ENCODE assay signal across 23 cellular contexts in the genomic region with DNA sequence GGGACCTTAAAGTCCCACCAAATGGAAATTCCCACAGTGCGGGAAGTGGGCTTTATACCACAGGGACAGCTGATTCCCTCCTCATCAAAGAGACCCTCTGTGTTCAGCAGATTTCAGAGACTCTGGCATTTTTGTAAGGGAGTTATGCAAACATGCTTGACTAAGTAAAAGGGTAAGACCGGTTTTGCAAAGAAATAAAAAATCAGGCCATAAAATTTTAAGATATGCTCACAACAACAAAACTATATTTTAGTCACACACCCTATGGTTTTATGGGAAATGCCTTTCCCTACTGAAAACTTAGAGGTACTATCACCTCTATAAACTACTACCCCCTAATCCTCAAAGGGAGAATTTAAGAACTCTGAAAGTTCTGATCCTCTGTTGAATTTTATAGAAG. TPM values are rescaled to one million over a fixed set of nuclear protein-coding genes. Genes with fewer than 3 reads are reported as not detected.
"Had no signal": no experiment of that assay in that cellular context is flagged by ENCODE, and none has a peak within 500 bp of the region (broad histone marks: within the 10 kb centered on the region; RNA-seq: fewer than 3 reads in every experiment).

No MANE protein-coding gene starts in this region.

- H3K4me1 ChIP-seq: ascending aorta, body of pancreas had no signal

- H3K9me3 Mint-ChIP-seq: activated naive CD4-positive, alpha-beta T cell treated with anti-CD3 and anti-CD28 coated beads, Interleukin-2, amount 50 U/mL, for 72 hours; activated naive CD8-positive, alpha-beta T cell treated with anti-CD3 and anti-CD28 coated beads, Interleukin-2, amount 50 U/mL, for 24 hours; T-helper 1 cell treated with Interleukin-12 subunit alpha and Interleukin-12 subunit beta and Interleukin-4 antibody, amounts not matched to agents 30 μg/mL and 1 μg/mL, for 36 hours had no signal

- H3K27ac Mint-ChIP-seq: activated CD4-positive, alpha-beta memory T cell treated with anti-CD3 and anti-CD28 coated beads, Interleukin-2, amount 10 ng/mL, durations not matched to agents 7 days and 5 days; activated CD4-positive, alpha-beta T cell treated with anti-CD3 and anti-CD28 coated beads for 36 hours; activated naive CD4-positive, alpha-beta T cell treated with anti-CD3 and anti-CD28 coated beads, Interleukin-2, amount 50 U/mL, for 72 hours; activated naive CD8-positive, alpha-beta T cell treated with anti-CD3 and anti-CD28 coated beads, Interleukin-2, amount 50 U/mL, for 24 hours; T-helper 1 cell treated with Interleukin-12 subunit alpha and Interleukin-12 subunit beta and Interleukin-4 antibody, amounts not matched to agents 30 μg/mL and 1 μg/mL, for 36 hours had no signal

- H3K36me3 ChIP-seq: ascending aorta, WERI-Rb-1 had no signal

- H3K27me3 Mint-ChIP-seq: activated CD4-positive, alpha-beta memory T cell treated with anti-CD3 and anti-CD28 coated beads, Interleukin-2, amount 10 ng/mL, durations not matched to agents 7 days and 5 days; activated CD4-positive, alpha-beta T cell treated with anti-CD3 and anti-CD28 coated beads for 36 hours; activated naive CD8-positive, alpha-beta T cell treated with anti-CD3 and anti-CD28 coated beads, Interleukin-2, amount 50 U/mL, for 24 hours had no signal

- H3K4me1 Mint-ChIP-seq: activated CD4-positive, alpha-beta memory T cell treated with anti-CD3 and anti-CD28 coated beads, Interleukin-2, amount 10 ng/mL, durations not matched to agents 7 days and 5 days; activated naive CD8-positive, alpha-beta T cell treated with anti-CD3 and anti-CD28 coated beads, Interleukin-2, amount 50 U/mL, for 24 hours had no signal

- H3K9me3 ChIP-seq: ascending aorta, body of pancreas had no signal

- H2AFZ ChIP-seq: PC-9 had no signal

- H3K36me3 Mint-ChIP-seq: activated naive CD4-positive, alpha-beta T cell treated with anti-CD3 and anti-CD28 coated beads, Interleukin-2, amount 50 U/mL, for 72 hours had no signal

- H3K27ac ChIP-seq: ascending aorta, body of pancreas, PC-9, WERI-Rb-1 had no signal

- DNase-seq: activated CD4-positive, alpha-beta memory T cell treated with anti-CD3 and anti-CD28 coated beads, Interleukin-2, amount 10 ng/mL, durations not matched to agents 7 days and 5 days; activated CD4-positive, alpha-beta T cell treated with anti-CD3 and anti-CD28 coated beads for 36 hours; activated CD4-positive, alpha-beta T cell treated with anti-CD3 and anti-CD28 coated beads, Interleukin-2, amount 50 U/mL, for 1 hour; activated CD8-positive, alpha-beta memory T cell treated with anti-CD3 and anti-CD28 coated beads, Interleukin-2, amount 50 U/mL, for 4 hours; activated naive CD8-positive, alpha-beta T cell treated with anti-CD3 and anti-CD28 coated beads, Interleukin-2, amount 50 U/mL, for 24 hours; amniotic stem cell; body of pancreas; central memory CD4-positive, alpha-beta T cell; Karpas-422; NCI-H1092 treated with DMSO at 0.1 percent for 48 hours; NCI-H1436; NCI-H1694 treated with DMSO at 0.1 percent for 48 hours; NCI-H2029 treated with DMSO at 0.1 percent for 48 hours; NCI-H345; NCI-H510A; PC-9; SHP77 treated with DMSO at 0.1 percent for 48 hours; T-helper 9 cell; WERI-Rb-1 had no signal

- H3K27me3 ChIP-seq: ascending aorta, body of pancreas had no signal

- H3K4me3 ChIP-seq: ascending aorta, body of pancreas, K562, PC-9 had no signal

- H3K4me3 Mint-ChIP-seq: activated CD4-positive, alpha-beta memory T cell treated with anti-CD3 and anti-CD28 coated beads, Interleukin-2, amount 10 ng/mL, durations not matched to agents 7 days and 5 days; activated CD4-positive, alpha-beta T cell treated with anti-CD3 and anti-CD28 coated beads for 36 hours; activated naive CD8-positive, alpha-beta T cell treated with anti-CD3 and anti-CD28 coated beads, Interleukin-2, amount 50 U/mL, for 24 hours; T-helper 1 cell treated with Interleukin-12 subunit alpha and Interleukin-12 subunit beta and Interleukin-4 antibody, amounts not matched to agents 30 μg/mL and 1 μg/mL, for 36 hours had no signal

- ATAC-seq: activated CD4-positive, alpha-beta T cell treated with anti-CD3 and anti-CD28 coated beads for 36 hours; activated naive CD4-positive, alpha-beta T cell treated with anti-CD3 and anti-CD28 coated beads, Interleukin-2, amount 50 U/mL, for 72 hours; activated naive CD8-positive, alpha-beta T cell treated with anti-CD3 and anti-CD28 coated beads, Interleukin-2, amount 50 U/mL, for 24 hours; body of pancreas; K562 had no signal

RNA-seq across cellular contexts. Expression of a gene that starts 45.3 kb away (rescaled TPM):
- total RNA-seq: activated CD4-positive, alpha-beta memory T cell treated with anti-CD3 and anti-CD28 coated beads, Interleukin-2, amount 10 ng/mL, durations not matched to agents 7 days and 5 days; K562 had no signal
- polyA plus RNA-seq: K562 had no signal
